ENCODE assay signal across 2 cellular contexts in the genomic region with DNA sequence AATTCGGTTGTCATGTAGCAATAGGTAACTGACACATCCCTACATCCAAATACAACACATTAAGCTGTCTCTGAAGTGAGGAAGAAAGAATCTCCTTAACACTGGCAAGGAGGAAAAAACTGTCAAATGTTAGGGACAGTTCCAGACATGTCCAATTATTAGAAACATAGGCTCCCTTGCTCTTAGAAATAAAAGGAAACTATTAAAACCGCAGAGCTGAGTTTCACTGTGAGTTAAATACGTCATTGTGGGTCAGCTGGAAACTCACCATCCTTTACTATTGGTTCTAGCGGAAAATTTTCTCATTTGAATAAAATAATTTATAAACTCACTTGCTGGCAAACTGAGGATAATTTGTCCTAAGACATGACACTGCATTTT.
TF ChIP-seq lines count a peak whose summit lies in the region.

No MANE protein-coding gene starts in this region.

TF ChIP-seq in SK-N-SH, 30 proteins besides CTCF, POLR2A, EP300 and RAD21 (continued from another document):
- TF ChIP-seq, protein P1, sequence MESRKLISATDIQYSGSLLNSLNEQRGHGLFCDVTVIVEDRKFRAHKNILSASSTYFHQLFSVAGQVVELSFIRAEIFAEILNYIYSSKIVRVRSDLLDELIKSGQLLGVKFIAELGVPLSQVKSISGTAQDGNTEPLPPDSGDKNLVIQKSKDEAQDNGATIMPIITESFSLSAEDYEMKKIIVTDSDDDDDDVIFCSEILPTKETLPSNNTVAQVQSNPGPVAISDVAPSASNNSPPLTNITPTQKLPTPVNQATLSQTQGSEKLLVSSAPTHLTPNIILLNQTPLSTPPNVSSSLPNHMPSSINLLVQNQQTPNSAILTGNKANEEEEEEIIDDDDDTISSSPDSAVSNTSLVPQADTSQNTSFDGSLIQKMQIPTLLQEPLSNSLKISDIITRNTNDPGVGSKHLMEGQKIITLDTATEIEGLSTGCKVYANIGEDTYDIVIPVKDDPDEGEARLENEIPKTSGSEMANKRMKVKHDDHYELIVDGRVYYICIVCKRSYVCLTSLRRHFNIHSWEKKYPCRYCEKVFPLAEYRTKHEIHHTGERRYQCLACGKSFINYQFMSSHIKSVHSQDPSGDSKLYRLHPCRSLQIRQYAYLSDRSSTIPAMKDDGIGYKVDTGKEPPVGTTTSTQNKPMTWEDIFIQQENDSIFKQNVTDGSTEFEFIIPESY (IDR thresholded peaks at IDR 0.05; ENCODE audit: borderline replicate concordance, low read depth): no peak
- TF ChIP-seq TEAD4 (IDR thresholded peaks at IDR 0.05; ENCODE audit: borderline replicate concordance, insufficient read depth) (no peak), SIN3A (IDR thresholded peaks at IDR 0.05; ENCODE audit: borderline replicate concordance, low read depth, low read length) (no peak), GATA2 (CRISPR knock-in tag; IDR thresholded peaks at IDR 0.05) (no peak), TCF12 (IDR thresholded peaks at IDR 0.05) (no peak), FOSL2 (IDR thresholded peaks at IDR 0.05; ENCODE audit: borderline replicate concordance, low read depth) (no peak), FOXM1 (IDR thresholded peaks at IDR 0.05; ENCODE audit: low read depth) (no peak), MEF2A (IDR thresholded peaks at IDR 0.05; ENCODE audit: borderline replicate concordance, low read depth) (no peak), CHD2 (IDR thresholded peaks at IDR 0.05; ENCODE audit: low read length, partially characterized antibody) (no peak), EZH2phosphoT487 (IDR thresholded peaks at IDR 0.05; ENCODE audit: borderline replicate concordance, low read depth) (no peak), POLR2AphosphoS5 (IDR thresholded peaks at IDR 0.05; ENCODE audit: low read depth, low read length) (no peak)
- TF ChIP-seq, protein P2, sequence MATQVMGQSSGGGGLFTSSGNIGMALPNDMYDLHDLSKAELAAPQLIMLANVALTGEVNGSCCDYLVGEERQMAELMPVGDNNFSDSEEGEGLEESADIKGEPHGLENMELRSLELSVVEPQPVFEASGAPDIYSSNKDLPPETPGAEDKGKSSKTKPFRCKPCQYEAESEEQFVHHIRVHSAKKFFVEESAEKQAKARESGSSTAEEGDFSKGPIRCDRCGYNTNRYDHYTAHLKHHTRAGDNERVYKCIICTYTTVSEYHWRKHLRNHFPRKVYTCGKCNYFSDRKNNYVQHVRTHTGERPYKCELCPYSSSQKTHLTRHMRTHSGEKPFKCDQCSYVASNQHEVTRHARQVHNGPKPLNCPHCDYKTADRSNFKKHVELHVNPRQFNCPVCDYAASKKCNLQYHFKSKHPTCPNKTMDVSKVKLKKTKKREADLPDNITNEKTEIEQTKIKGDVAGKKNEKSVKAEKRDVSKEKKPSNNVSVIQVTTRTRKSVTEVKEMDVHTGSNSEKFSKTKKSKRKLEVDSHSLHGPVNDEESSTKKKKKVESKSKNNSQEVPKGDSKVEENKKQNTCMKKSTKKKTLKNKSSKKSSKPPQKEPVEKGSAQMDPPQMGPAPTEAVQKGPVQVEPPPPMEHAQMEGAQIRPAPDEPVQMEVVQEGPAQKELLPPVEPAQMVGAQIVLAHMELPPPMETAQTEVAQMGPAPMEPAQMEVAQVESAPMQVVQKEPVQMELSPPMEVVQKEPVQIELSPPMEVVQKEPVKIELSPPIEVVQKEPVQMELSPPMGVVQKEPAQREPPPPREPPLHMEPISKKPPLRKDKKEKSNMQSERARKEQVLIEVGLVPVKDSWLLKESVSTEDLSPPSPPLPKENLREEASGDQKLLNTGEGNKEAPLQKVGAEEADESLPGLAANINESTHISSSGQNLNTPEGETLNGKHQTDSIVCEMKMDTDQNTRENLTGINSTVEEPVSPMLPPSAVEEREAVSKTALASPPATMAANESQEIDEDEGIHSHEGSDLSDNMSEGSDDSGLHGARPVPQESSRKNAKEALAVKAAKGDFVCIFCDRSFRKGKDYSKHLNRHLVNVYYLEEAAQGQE (IDR thresholded peaks at IDR 0.05; ENCODE audit: low read depth, low read length): no peak
- TF ChIP-seq, protein P3, sequence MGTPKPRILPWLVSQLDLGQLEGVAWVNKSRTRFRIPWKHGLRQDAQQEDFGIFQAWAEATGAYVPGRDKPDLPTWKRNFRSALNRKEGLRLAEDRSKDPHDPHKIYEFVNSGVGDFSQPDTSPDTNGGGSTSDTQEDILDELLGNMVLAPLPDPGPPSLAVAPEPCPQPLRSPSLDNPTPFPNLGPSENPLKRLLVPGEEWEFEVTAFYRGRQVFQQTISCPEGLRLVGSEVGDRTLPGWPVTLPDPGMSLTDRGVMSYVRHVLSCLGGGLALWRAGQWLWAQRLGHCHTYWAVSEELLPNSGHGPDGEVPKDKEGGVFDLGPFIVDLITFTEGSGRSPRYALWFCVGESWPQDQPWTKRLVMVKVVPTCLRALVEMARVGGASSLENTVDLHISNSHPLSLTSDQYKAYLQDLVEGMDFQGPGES (IDR thresholded peaks at IDR 0.05; ENCODE audit: low read depth, low read length): no peak

TF ChIP-seq in SK-N-SH treated with all-trans-retinoic acid at 6 μM for 48 hours, 23 proteins besides CTCF, POLR2A, EP300 and RAD21 (continued from another document):
- TF ChIP-seq, protein P4, sequence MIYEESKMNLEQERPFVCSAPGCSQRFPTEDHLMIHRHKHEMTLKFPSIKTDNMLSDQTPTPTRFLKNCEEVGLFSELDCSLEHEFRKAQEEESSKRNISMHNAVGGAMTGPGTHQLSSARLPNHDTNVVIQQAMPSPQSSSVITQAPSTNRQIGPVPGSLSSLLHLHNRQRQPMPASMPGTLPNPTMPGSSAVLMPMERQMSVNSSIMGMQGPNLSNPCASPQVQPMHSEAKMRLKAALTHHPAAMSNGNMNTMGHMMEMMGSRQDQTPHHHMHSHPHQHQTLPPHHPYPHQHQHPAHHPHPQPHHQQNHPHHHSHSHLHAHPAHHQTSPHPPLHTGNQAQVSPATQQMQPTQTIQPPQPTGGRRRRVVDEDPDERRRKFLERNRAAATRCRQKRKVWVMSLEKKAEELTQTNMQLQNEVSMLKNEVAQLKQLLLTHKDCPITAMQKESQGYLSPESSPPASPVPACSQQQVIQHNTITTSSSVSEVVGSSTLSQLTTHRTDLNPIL (CRISPR knock-in tag; IDR thresholded peaks at IDR 0.05; ENCODE audit: low read depth): no peak
- no peak for TF ChIP-seq OSR1 (CRISPR knock-in tag; IDR thresholded peaks at IDR 0.05)
- no peak for TF ChIP-seq ARNTL (CRISPR knock-in tag; IDR thresholded peaks at IDR 0.05; ENCODE audit: borderline replicate concordance, low read depth)
- TF ChIP-seq ZNF565 (CRISPR knock-in tag; conservative IDR thresholded peaks at IDR 0.05; ENCODE audit: low read depth): no peak
- TF ChIP-seq, protein P5, sequence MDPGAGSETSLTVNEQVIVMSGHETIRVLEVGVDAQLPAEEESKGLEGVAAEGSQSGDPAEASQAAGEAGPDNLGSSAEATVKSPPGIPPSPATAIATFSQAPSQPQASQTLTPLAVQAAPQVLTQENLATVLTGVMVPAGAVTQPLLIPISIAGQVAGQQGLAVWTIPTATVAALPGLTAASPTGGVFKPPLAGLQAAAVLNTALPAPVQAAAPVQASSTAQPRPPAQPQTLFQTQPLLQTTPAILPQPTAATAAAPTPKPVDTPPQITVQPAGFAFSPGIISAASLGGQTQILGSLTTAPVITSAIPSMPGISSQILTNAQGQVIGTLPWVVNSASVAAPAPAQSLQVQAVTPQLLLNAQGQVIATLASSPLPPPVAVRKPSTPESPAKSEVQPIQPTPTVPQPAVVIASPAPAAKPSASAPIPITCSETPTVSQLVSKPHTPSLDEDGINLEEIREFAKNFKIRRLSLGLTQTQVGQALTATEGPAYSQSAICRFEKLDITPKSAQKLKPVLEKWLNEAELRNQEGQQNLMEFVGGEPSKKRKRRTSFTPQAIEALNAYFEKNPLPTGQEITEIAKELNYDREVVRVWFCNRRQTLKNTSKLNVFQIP (CRISPR knock-in tag; IDR thresholded peaks at IDR 0.05; ENCODE audit: borderline replicate concordance, low read depth): no peak
- no peak for TF ChIP-seq ZC3H10 (CRISPR knock-in tag; IDR thresholded peaks at IDR 0.05)
- no peak for TF ChIP-seq ISL1 (CRISPR knock-in tag; IDR thresholded peaks at IDR 0.05)
- TF ChIP-seq, protein P6, sequence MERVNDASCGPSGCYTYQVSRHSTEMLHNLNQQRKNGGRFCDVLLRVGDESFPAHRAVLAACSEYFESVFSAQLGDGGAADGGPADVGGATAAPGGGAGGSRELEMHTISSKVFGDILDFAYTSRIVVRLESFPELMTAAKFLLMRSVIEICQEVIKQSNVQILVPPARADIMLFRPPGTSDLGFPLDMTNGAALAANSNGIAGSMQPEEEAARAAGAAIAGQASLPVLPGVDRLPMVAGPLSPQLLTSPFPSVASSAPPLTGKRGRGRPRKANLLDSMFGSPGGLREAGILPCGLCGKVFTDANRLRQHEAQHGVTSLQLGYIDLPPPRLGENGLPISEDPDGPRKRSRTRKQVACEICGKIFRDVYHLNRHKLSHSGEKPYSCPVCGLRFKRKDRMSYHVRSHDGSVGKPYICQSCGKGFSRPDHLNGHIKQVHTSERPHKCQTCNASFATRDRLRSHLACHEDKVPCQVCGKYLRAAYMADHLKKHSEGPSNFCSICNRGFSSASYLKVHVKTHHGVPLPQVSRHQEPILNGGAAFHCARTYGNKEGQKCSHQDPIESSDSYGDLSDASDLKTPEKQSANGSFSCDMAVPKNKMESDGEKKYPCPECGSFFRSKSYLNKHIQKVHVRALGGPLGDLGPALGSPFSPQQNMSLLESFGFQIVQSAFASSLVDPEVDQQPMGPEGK (CRISPR knock-in tag; IDR thresholded peaks at IDR 0.05; ENCODE audit: borderline replicate concordance): no peak
